Comparison of ENCODE assay signal across 17 cellular contexts in genomic region chr20:8424010-8424409, GRCh38.
DNase-seq lines count a peak whose midpoint lies in the region; ATAC-seq, FAIRE-seq and TF ChIP-seq lines count a peak whose summit lies in the region.
"Had no signal": no experiment of that assay in that cellular context is flagged by ENCODE, and none has a peak within 500 bp of the region (broad histone marks: within the 10 kb centered on the region; RNA-seq: fewer than 3 reads in every experiment).

No MANE protein-coding gene starts in this region.

- H3K4me1 ChIP-seq in adipocyte (ENCODE audit: control insufficient read depth, insufficient read depth, low read length) (no peaks in the 10 kb centered on the region), kidney (ENCODE audit: control insufficient read depth in 1 of 2, insufficient read depth in 1 of 2, low read depth in 1 of 2, low read length in 2 of 2) (no peaks in the 10 kb centered on the region)

- ATAC-seq in activated T-cell treated with anti-CD3 and anti-CD28 coated beads, Interleukin-2, amount 50 U/mL, for 4 hours, result no peak
- ATAC-seq in HG03378 (IDR thresholded peaks at IDR 0.05; ENCODE audit: unreplicated experiment), result no peak
- ATAC-seq: effector memory CD8-positive, alpha-beta T cell; left colon had no signal

- H3K9me3 Mint-ChIP-seq in activated T-cell treated with anti-CD3 and anti-CD28 coated beads, Interleukin-2, amount 50 U/mL, for 4 hours, result no peaks in the 10 kb centered on the region
- H3K9me3 Mint-ChIP-seq: activated CD4-positive, alpha-beta memory T cell treated with anti-CD3 and anti-CD28 coated beads, Interleukin-2, amount 10 ng/mL, durations not matched to agents 7 days and 5 days; effector memory CD8-positive, alpha-beta T cell had no signal

- H3K27ac ChIP-seq in kidney (ENCODE audit: low read depth in 2 of 2, low read length in 2 of 2), result no peak overlapping the region
- H3K27ac ChIP-seq: upper lobe of left lung had no signal

- peak; percentile 73 for DNase-seq in Daoy (ENCODE audit: low read depth)
- DNase-seq in HT1080 (ENCODE audit: low read depth), result peak; percentile 67
- DNase-seq in adipocyte (ENCODE audit: low read depth), result peak; percentile 39
- DNase-seq in left kidney (ENCODE audit: low read depth, low spot score), result peak; percentile 60
- no peak for DNase-seq in activated T-cell treated with anti-CD3 and anti-CD28 coated beads, Interleukin-2, amount 50 U/mL, for 4 hours
- no peak for DNase-seq in kidney
- no peak for DNase-seq in stimulated activated CD4-positive, alpha-beta T cell treated with anti-CD3 and anti-CD28 coated beads, Interleukin-2, amount 100 ng/mL, for 24 hours
- DNase-seq: activated CD4-positive, alpha-beta memory T cell treated with anti-CD3 and anti-CD28 coated beads, Interleukin-2, amount 10 ng/mL, durations not matched to agents 7 days and 5 days; DND-41; effector memory CD8-positive, alpha-beta T cell; left colon; MM.1S; NCI-H2227 treated with DMSO at 0.1 percent for 48 hours; upper lobe of left lung had no signal

- H3K27me3 ChIP-seq in adipocyte (replicated peaks; ENCODE audit: control insufficient read depth, insufficient read depth, low read length), result no peaks in the 10 kb centered on the region
- H3K27me3 ChIP-seq: upper lobe of left lung had no signal

- H3K4me3 Mint-ChIP-seq in activated T-cell treated with anti-CD3 and anti-CD28 coated beads, Interleukin-2, amount 50 U/mL, for 4 hours, result no peak overlapping the region
- H3K4me3 Mint-ChIP-seq: activated CD4-positive, alpha-beta memory T cell treated with anti-CD3 and anti-CD28 coated beads, Interleukin-2, amount 10 ng/mL, durations not matched to agents 7 days and 5 days; effector memory CD8-positive, alpha-beta T cell had no signal

- H3K4me3 ChIP-seq in adipocyte (ENCODE audit: low read length), result no peak overlapping the region
- H3K4me3 ChIP-seq in kidney (ENCODE audit: low read length in 2 of 2), result no peak overlapping the region
- H3K4me3 ChIP-seq: upper lobe of left lung had no signal

- peaks cover 6% of the 10 kb centered on the region for H3K4me1 Mint-ChIP-seq in activated T-cell treated with anti-CD3 and anti-CD28 coated beads, Interleukin-2, amount 50 U/mL, for 4 hours (ENCODE audit: low read depth)

- no peak for TF ChIP-seq CTCF in kidney (IDR thresholded peaks at IDR 0.05; ENCODE audit: borderline replicate concordance, extremely low read depth, insufficient read depth)

- no peaks in the 10 kb centered on the region for H3K36me3 ChIP-seq in adipocyte (ENCODE audit: control insufficient read depth, insufficient read depth, low read length, severe bottlenecking)
- no peaks in the 10 kb centered on the region for H3K36me3 ChIP-seq in kidney (ENCODE audit: control insufficient read depth in 1 of 2, insufficient read depth in 2 of 2, low read length in 2 of 2)
- H3K36me3 ChIP-seq: upper lobe of left lung had no signal

- peaks cover 1% of the 10 kb centered on the region for H3K27me3 Mint-ChIP-seq in activated T-cell treated with anti-CD3 and anti-CD28 coated beads, Interleukin-2, amount 50 U/mL, for 4 hours (ENCODE audit: low read depth)
- H3K27me3 Mint-ChIP-seq: activated CD4-positive, alpha-beta memory T cell treated with anti-CD3 and anti-CD28 coated beads, Interleukin-2, amount 10 ng/mL, durations not matched to agents 7 days and 5 days; effector memory CD8-positive, alpha-beta T cell had no signal

- H3K9ac ChIP-seq in adipocyte (ENCODE audit: low read length), result no peak overlapping the region
- H3K9ac ChIP-seq in kidney (ENCODE audit: low read length in 2 of 2), result no peak overlapping the region

- FAIRE-seq in kidney (lab: Jason Lieb, UNC), result no peak
- FAIRE-seq: bronchial epithelial cell, GM19239 had no signal

- H3K9me3 ChIP-seq in adipocyte (ENCODE audit: control insufficient read depth, low read length), result no peaks in the 10 kb centered on the region
- H3K9me3 ChIP-seq in kidney (ENCODE audit: control insufficient read depth in 1 of 2, low read length in 2 of 2), result no peaks in the 10 kb centered on the region
- H3K9me3 ChIP-seq: upper lobe of left lung had no signal

- no peaks in the 10 kb centered on the region for H3K36me3 Mint-ChIP-seq in activated T-cell treated with anti-CD3 and anti-CD28 coated beads, Interleukin-2, amount 50 U/mL, for 4 hours (ENCODE audit: insufficient read depth)

- intact Hi-C loops in kidney (cut with DNase I), result no loop called here

Comparison
In these comparisons a context has a peak if more than half of its experiments do, and no peak if none do; other contexts are left out.
1. DNase-seq: peak in Daoy (single experiment), HT1080 (single experiment), adipocyte (single experiment) and left kidney (single experiment); none in activated T-cell treated with anti-CD3 and anti-CD28 coated beads, Interleukin-2, amount 50 U/mL, for 4 hours (single experiment), kidney (single experiment) and stimulated activated CD4-positive, alpha-beta T cell treated with anti-CD3 and anti-CD28 coated beads, Interleukin-2, amount 100 ng/mL, for 24 hours (0 of 2).